Comparison of ENCODE assay signal across 21 cellular contexts in genomic region chr1:167515461-167515860, GRCh38. TPM values are rescaled to one million over a fixed set of nuclear protein-coding genes. Genes with fewer than 3 reads are reported as not detected.
DNase-seq lines count a peak whose midpoint lies in the region; ATAC-seq and TF ChIP-seq lines count a peak whose summit lies in the region.
"Had no signal": no experiment of that assay in that cellular context is flagged by ENCODE, and none has a peak within 500 bp of the region (broad histone marks: within the 10 kb centered on the region; RNA-seq: fewer than 3 reads in every experiment).

No MANE protein-coding gene starts in this region.

- DNase-seq in CD4-positive, alpha-beta T cell, result no peak
- no peak for DNase-seq in CD8-positive, alpha-beta T cell
- DNase-seq in activated CD8-positive, alpha-beta T cell treated with anti-CD3 and anti-CD28 coated beads, Interleukin-2, amount 10 ng/mL, durations not matched to agents 7 days and 5 days, result no peak
- no peak for DNase-seq in naive thymus-derived CD4-positive, alpha-beta T cell
- DNase-seq in mesenteric fat pad (ENCODE audit: low spot score), result no peak
- DNase-seq in HuH-7 (ENCODE audit: low spot score), result no peak
- DNase-seq: activated gamma-delta T cell, heart right ventricle, mesendoderm, MV-4-11, NCI-H1694, NCI-H2171 treated with DMSO at 0.1 percent for 48 hours, NCI-H524 treated with DMSO at 0.1 percent for 48 hours, nephron progenitor cell, pancreas, right cardiac atrium had no signal

- intact Hi-C loops in CD4-positive, alpha-beta T cell (cut with DNase I, micrococcal nuclease), result loop anchor here (1.0 to 5.0 kb wide), 4 partner anchors 15 to 60 kb away; no protein-coding TSS in a partner anchor
- intact Hi-C loops in CD8-positive, alpha-beta T cell (cut with DNase I, micrococcal nuclease), result loop anchor here (5.0 to 10.0 kb wide), 5 partner anchors 33 to 641 kb away; partner anchors contain the start of gene TADA1 (in 2 of the 2)
- intact Hi-C loops in naive thymus-derived CD4-positive, alpha-beta T cell (cut with micrococcal nuclease), result loop anchor here in 1 of 2 donors (5.0 kb wide), 2 partner anchors 33 to 638 kb away; partner anchors contain the start of gene TADA1

- no peaks in the 10 kb centered on the region for H3K27me3 Mint-ChIP-seq in CD4-positive, alpha-beta T cell
- H3K27me3 Mint-ChIP-seq in CD8-positive, alpha-beta T cell (ENCODE audit: low read depth), result no peaks in the 10 kb centered on the region
- H3K27me3 Mint-ChIP-seq in activated CD8-positive, alpha-beta T cell treated with anti-CD3 and anti-CD28 coated beads, Interleukin-2, amount 10 ng/mL, durations not matched to agents 7 days and 5 days (ENCODE audit: low read depth), result no peaks in the 10 kb centered on the region
- no peaks in the 10 kb centered on the region for H3K27me3 Mint-ChIP-seq in naive thymus-derived CD4-positive, alpha-beta T cell

- POLR2A ChIA-PET in CD4-positive, alpha-beta T cell (lab: Charles Lee), result interaction anchor here (0.8 to 8.0 kb wide), 17 partner anchors 9 to 295 kb away, joined by 3 to 203 read pairs (median 10); partner anchors contain the start of genes CREG1 and POU2F1
- POLR2A ChIA-PET in CD8-positive, alpha-beta T cell (lab: Charles Lee), result interaction anchor here (0.8 to 4.8 kb wide), 15 partner anchors 9 to 295 kb away, joined by 3 to 51 read pairs (median 8); partner anchors contain the start of genes CREG1 and POU2F1
- POLR2A ChIA-PET in activated CD8-positive, alpha-beta T cell treated with anti-CD3 and anti-CD28 coated beads, Interleukin-2, amount 10 ng/mL, durations not matched to agents 7 days and 5 days (lab: Charles Lee), result interaction anchor here (1.1 to 6.5 kb wide), 10 partner anchors 10 to 68 kb away, joined by 3 to 60 read pairs (median 7); partner anchors contain the start of gene CREG1
- POLR2A ChIA-PET in naive thymus-derived CD4-positive, alpha-beta T cell (lab: Charles Lee), result interaction anchor here (0.6 to 8.4 kb wide), 14 partner anchors 9 to 676 kb away, joined by 3 to 281 read pairs (median 62); partner anchors contain the start of genes CREG1, DCAF6 and POGK

- ATAC-seq in CD4-positive, alpha-beta T cell (ENCODE audit: poor library complexity), result no peak
- no peak for ATAC-seq in CD8-positive, alpha-beta T cell
- no peak for ATAC-seq in activated CD8-positive, alpha-beta T cell treated with anti-CD3 and anti-CD28 coated beads, Interleukin-2, amount 10 ng/mL, durations not matched to agents 7 days and 5 days
- no peak for ATAC-seq in naive thymus-derived CD4-positive, alpha-beta T cell
- no peak for ATAC-seq in HG02973 (IDR thresholded peaks at IDR 0.05; ENCODE audit: unreplicated experiment)
- ATAC-seq: heart right ventricle, pancreas, right cardiac atrium had no signal

- H3K9me3 Mint-ChIP-seq in CD4-positive, alpha-beta T cell, result no peaks in the 10 kb centered on the region
- H3K9me3 Mint-ChIP-seq in CD8-positive, alpha-beta T cell, result no peaks in the 10 kb centered on the region
- no peaks in the 10 kb centered on the region for H3K9me3 Mint-ChIP-seq in activated CD8-positive, alpha-beta T cell treated with anti-CD3 and anti-CD28 coated beads, Interleukin-2, amount 10 ng/mL, durations not matched to agents 7 days and 5 days (ENCODE audit: insufficient read depth)
- no peaks in the 10 kb centered on the region for H3K9me3 Mint-ChIP-seq in naive thymus-derived CD4-positive, alpha-beta T cell
- H3K9me3 Mint-ChIP-seq: nephron progenitor cell had no signal

- H3K27ac ChIP-seq in CD4-positive, alpha-beta T cell (ENCODE audit: low read depth, low read length), result peak overlapping the region; percentile 96
- peak overlapping the region; percentile 94 for H3K27ac ChIP-seq in CD8-positive, alpha-beta T cell (ENCODE audit: low read depth, low read length)
- H3K27ac ChIP-seq in naive thymus-derived CD4-positive, alpha-beta T cell (ENCODE audit: low read depth, low read length), result peak overlapping the region; percentile 96
- H3K27ac ChIP-seq: epithelial cell of prostate, KMS-11, pancreas, VCaP had no signal

- H3K4me3 Mint-ChIP-seq in CD4-positive, alpha-beta T cell, result peak overlapping the region; percentile 99
- peak overlapping the region; percentile 99 for H3K4me3 Mint-ChIP-seq in CD8-positive, alpha-beta T cell
- peak overlapping the region; percentile 93 for H3K4me3 Mint-ChIP-seq in activated CD8-positive, alpha-beta T cell treated with anti-CD3 and anti-CD28 coated beads, Interleukin-2, amount 10 ng/mL, durations not matched to agents 7 days and 5 days
- H3K4me3 Mint-ChIP-seq in naive thymus-derived CD4-positive, alpha-beta T cell, result peak overlapping the region; percentile 88 to 100 (median 99)
- H3K4me3 Mint-ChIP-seq: nephron progenitor cell had no signal

- peaks cover 90% of the 10 kb centered on the region for H3K4me1 Mint-ChIP-seq in CD4-positive, alpha-beta T cell (ENCODE audit: low read depth)
- H3K4me1 Mint-ChIP-seq in CD8-positive, alpha-beta T cell (ENCODE audit: low read depth), result peaks cover 68% of the 10 kb centered on the region
- H3K4me1 Mint-ChIP-seq in activated CD8-positive, alpha-beta T cell treated with anti-CD3 and anti-CD28 coated beads, Interleukin-2, amount 10 ng/mL, durations not matched to agents 7 days and 5 days (ENCODE audit: low read depth), result peaks cover 64% of the 10 kb centered on the region
- H3K4me1 Mint-ChIP-seq in naive thymus-derived CD4-positive, alpha-beta T cell, result peaks cover 31 to 73% (median 53%) of the 10 kb centered on the region in 7 donors

- peaks cover 63% of the 10 kb centered on the region for H3K4me1 ChIP-seq in CD8-positive, alpha-beta T cell (ENCODE audit: insufficient read depth, low read length)
- H3K4me1 ChIP-seq in naive thymus-derived CD4-positive, alpha-beta T cell (ENCODE audit: control insufficient read depth in 2 of 2, insufficient read depth in 2 of 2, low read length in 2 of 2), result peaks cover 36 to 54% of the 10 kb centered on the region in 2 donors
- H3K4me1 ChIP-seq: heart right ventricle, pancreas had no signal

- peaks cover 80% of the 10 kb centered on the region for H3K36me3 Mint-ChIP-seq in CD4-positive, alpha-beta T cell (ENCODE audit: low read depth)
- H3K36me3 Mint-ChIP-seq in CD8-positive, alpha-beta T cell, result peaks cover 67% of the 10 kb centered on the region
- peaks cover 71% of the 10 kb centered on the region for H3K36me3 Mint-ChIP-seq in activated CD8-positive, alpha-beta T cell treated with anti-CD3 and anti-CD28 coated beads, Interleukin-2, amount 10 ng/mL, durations not matched to agents 7 days and 5 days (ENCODE audit: low read depth)
- peaks cover 9 to 53% (median 49%) of the 10 kb centered on the region in 5 donors for H3K36me3 Mint-ChIP-seq in naive thymus-derived CD4-positive, alpha-beta T cell

- H3K27me3 ChIP-seq in CD4-positive, alpha-beta T cell (ENCODE audit: control insufficient read depth, insufficient read depth, low read length), result no peaks in the 10 kb centered on the region
- no peaks in the 10 kb centered on the region for H3K27me3 ChIP-seq in CD8-positive, alpha-beta T cell (ENCODE audit: insufficient read depth, low read length)
- H3K27me3 ChIP-seq in naive thymus-derived CD4-positive, alpha-beta T cell (ENCODE audit: control insufficient read depth in 2 of 2, insufficient read depth in 2 of 2, low read length in 2 of 2), result no peaks in the 10 kb centered on the region

- H3K9me3 ChIP-seq in CD4-positive, alpha-beta T cell (ENCODE audit: control insufficient read depth, low read length), result no peaks in the 10 kb centered on the region
- H3K9me3 ChIP-seq in CD8-positive, alpha-beta T cell (ENCODE audit: low read length), result no peaks in the 10 kb centered on the region
- H3K9me3 ChIP-seq in naive thymus-derived CD4-positive, alpha-beta T cell (ENCODE audit: control insufficient read depth in 2 of 3, low read length in 3 of 3), result no peaks in the 10 kb centered on the region
- H3K9me3 ChIP-seq: heart right ventricle, pancreas had no signal

- H3K4me3 ChIP-seq in CD8-positive, alpha-beta T cell (ENCODE audit: low read depth, low read length), result peak overlapping the region; percentile 98
- H3K4me3 ChIP-seq in naive thymus-derived CD4-positive, alpha-beta T cell (ENCODE audit: low read length), result peak overlapping the region; percentile 86
- H3K4me3 ChIP-seq: pancreas had no signal

- TF ChIP-seq CTCF in CD4-positive, alpha-beta T cell (IDR thresholded peaks at IDR 0.05), result no peak
- no peak for TF ChIP-seq CTCF in CD8-positive, alpha-beta T cell (IDR thresholded peaks at IDR 0.05)

- H3K27ac Mint-ChIP-seq in CD4-positive, alpha-beta T cell, result peak overlapping the region; percentile 100
- H3K27ac Mint-ChIP-seq in CD8-positive, alpha-beta T cell, result peak overlapping the region; percentile 100
- H3K27ac Mint-ChIP-seq in activated CD8-positive, alpha-beta T cell treated with anti-CD3 and anti-CD28 coated beads, Interleukin-2, amount 10 ng/mL, durations not matched to agents 7 days and 5 days, result peak overlapping the region; percentile 98
- peak overlapping the region; percentile 93 to 100 (median 98) for H3K27ac Mint-ChIP-seq in naive thymus-derived CD4-positive, alpha-beta T cell
- H3K27ac Mint-ChIP-seq: nephron progenitor cell had no signal

- CTCF ChIA-PET in CD4-positive, alpha-beta T cell (lab: Charles Lee), result interaction anchor here (1.0 to 5.3 kb wide), 9 partner anchors 15 to 114 kb away, joined by 3 to 32 read pairs (median 4); no protein-coding TSS in a partner anchor
- CTCF ChIA-PET in CD8-positive, alpha-beta T cell (lab: Charles Lee), result interaction anchor here (1.0 to 6.3 kb wide), 13 partner anchors 7 to 245 kb away, joined by 3 to 76 read pairs (median 6); no protein-coding TSS in a partner anchor
- CTCF ChIA-PET in activated CD8-positive, alpha-beta T cell treated with anti-CD3 and anti-CD28 coated beads, Interleukin-2, amount 10 ng/mL, durations not matched to agents 7 days and 5 days (lab: Charles Lee), result interaction anchor here (0.8 to 7.5 kb wide), 20 partner anchors 9 to 295 kb away, joined by 3 to 112 read pairs (median 5); no protein-coding TSS in a partner anchor
- CTCF ChIA-PET in naive thymus-derived CD4-positive, alpha-beta T cell (lab: Charles Lee), result interaction anchor here (0.8 to 5.7 kb wide), 10 partner anchors 10 to 78 kb away, joined by 3 to 40 read pairs (median 6); no protein-coding TSS in a partner anchor

- peaks cover 6% of the 10 kb centered on the region for H3K36me3 ChIP-seq in CD8-positive, alpha-beta T cell (ENCODE audit: insufficient read depth, low read length)
- H3K36me3 ChIP-seq in naive thymus-derived CD4-positive, alpha-beta T cell (ENCODE audit: control insufficient read depth in 2 of 3, insufficient read depth in 3 of 3, low read length in 3 of 3), result peaks cover 0 to 26% (median 4%) of the 10 kb centered on the region in 3 experiments
- H3K36me3 ChIP-seq: heart right ventricle, pancreas had no signal

RNA-seq across cellular contexts. Expression of gene CD247, which starts 2.9 kb away (rescaled TPM):
- 100 to 1,000 TPM; 355 to 378 TPM for total RNA-seq in CD4-positive, alpha-beta T cell
- total RNA-seq in CD8-positive, alpha-beta T cell, result 100 to 1,000 TPM; 327 to 331 TPM
- total RNA-seq in activated CD8-positive, alpha-beta T cell treated with anti-CD3 and anti-CD28 coated beads, Interleukin-2, amount 10 ng/mL, durations not matched to agents 7 days and 5 days, result 100 to 1,000 TPM; 243 to 251 TPM
- 100 to 1,000 TPM; 246 to 476 (median 336) TPM for total RNA-seq in naive thymus-derived CD4-positive, alpha-beta T cell
- 100 to 1,000 TPM; 352 to 437 TPM for polyA plus RNA-seq in naive thymus-derived CD4-positive, alpha-beta T cell
- 2.1 TPM for total RNA-seq in mesenteric fat pad
- total RNA-seq: astrocyte had no signal

RNA-seq across cellular contexts. Expression of gene CREG1, which starts 38.1 kb away (rescaled TPM):
- 10 to 100 TPM; 10.7 to 11.2 TPM for total RNA-seq in CD4-positive, alpha-beta T cell
- 1 to 10 TPM; 9.3 to 9.8 TPM for total RNA-seq in CD8-positive, alpha-beta T cell
- 1 to 10 TPM; 7.3 to 7.7 TPM for total RNA-seq in activated CD8-positive, alpha-beta T cell treated with anti-CD3 and anti-CD28 coated beads, Interleukin-2, amount 10 ng/mL, durations not matched to agents 7 days and 5 days
- total RNA-seq in naive thymus-derived CD4-positive, alpha-beta T cell, result 10 to 100 TPM; 10.6 to 33.4 (median 23.1) TPM
- polyA plus RNA-seq in naive thymus-derived CD4-positive, alpha-beta T cell, result 10 to 100 TPM; 31.9 to 40.6 TPM
- total RNA-seq in mesenteric fat pad, result 185 TPM

Comparison
In these comparisons a context has a peak if more than half of its experiments do, and no peak if none do; other contexts are left out.
1. RNA of gene CD247, which starts 2.9 kb away (total RNA-seq): 355 to 378 TPM in CD4-positive, alpha-beta T cell, 246 to 476 TPM in naive thymus-derived CD4-positive, alpha-beta T cell, 327 to 331 TPM in CD8-positive, alpha-beta T cell and 243 to 251 TPM in activated CD8-positive, alpha-beta T cell treated with anti-CD3 and anti-CD28 coated beads, Interleukin-2, amount 10 ng/mL, durations not matched to agents 7 days and 5 days; 2.1 TPM in mesenteric fat pad (single experiment); every median in the first group is over 10 times any median in the second.
2. Peak in every context shown above with its lines, with median percentiles within 50 percentile points of each other: H3K27ac ChIP-seq, H3K27ac Mint-ChIP-seq and H3K4me3 Mint-ChIP-seq.